ENCODE assay signal across 23 cellular contexts in the genomic region with DNA sequence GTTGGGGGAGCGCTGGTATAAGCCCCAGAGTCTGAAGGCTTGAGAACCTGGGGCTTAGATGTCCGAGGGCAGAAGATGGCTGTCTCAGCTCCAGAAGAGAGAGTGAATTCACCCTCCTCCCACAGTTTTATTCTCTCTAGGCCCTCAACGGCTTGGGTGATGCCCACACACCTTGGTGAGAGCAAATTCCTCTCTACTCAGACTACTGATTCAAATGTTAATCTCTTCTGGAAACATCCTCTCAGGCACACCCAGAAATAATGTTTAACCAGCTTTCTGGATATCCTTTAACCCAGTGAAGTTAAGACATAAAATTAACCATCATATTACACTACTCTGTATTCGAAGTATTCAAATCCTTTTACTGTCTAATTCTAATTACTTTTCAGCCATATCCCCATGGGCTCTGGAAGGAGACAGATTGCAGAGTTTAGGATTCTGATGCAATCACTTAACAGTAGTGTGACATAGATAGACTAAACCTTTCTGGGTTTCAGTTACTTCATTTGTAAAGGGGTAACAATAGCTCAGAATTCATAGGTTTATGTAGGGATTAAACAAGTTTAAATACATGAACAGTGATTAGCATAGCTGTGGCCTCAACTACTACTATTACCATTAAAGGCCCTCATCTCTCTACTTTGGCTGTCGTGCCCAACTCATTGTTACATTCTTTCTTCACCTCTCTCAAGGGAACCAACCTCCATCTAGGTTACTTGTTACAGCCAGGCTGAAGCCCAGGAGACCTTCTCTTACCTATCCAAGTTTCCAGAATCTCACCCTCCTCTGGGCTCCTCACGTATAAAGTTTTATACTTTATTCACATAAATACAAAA. TPM values are rescaled to one million over a fixed set of nuclear protein-coding genes. Genes with fewer than 3 reads are reported as not detected.
A peak's percentile ranks its signal among the peaks of the same experiment; 100 is the strongest.
DNase-seq lines count a peak whose midpoint lies in the region; ATAC-seq and TF ChIP-seq lines count a peak whose summit lies in the region.
"Had no signal": no experiment of that assay in that cellular context is flagged by ENCODE, and none has a peak within 500 bp of the region (broad histone marks: within the 10 kb centered on the region; RNA-seq: fewer than 3 reads in every experiment).

No MANE protein-coding gene starts in this region.

- DNase-seq in GM23248 = peak; percentile 14
- peak; percentile 36 for DNase-seq in NCI-H82 (lab: John Stamatoyannopoulos, UW)
- peak; percentile 12 for DNase-seq in fibroblast of gingiva (ENCODE audit: low read depth)
- no peak for DNase-seq in NK-92 (lab: John Stamatoyannopoulos, UW; ENCODE audit: unreplicated experiment)
- no peak for DNase-seq in NCI-H2227 (lab: John Stamatoyannopoulos, UW; ENCODE audit: unreplicated experiment)
- no peak for DNase-seq in activated CD8-positive, alpha-beta T cell treated with anti-CD3 and anti-CD28 coated beads for 36 hours
- DNase-seq in activated naive CD4-positive, alpha-beta T cell treated with anti-CD3 and anti-CD28 coated beads, Interleukin-2, amount 10 ng/mL, durations not matched to agents 7 days and 5 days = no peak
- DNase-seq: activated CD4-positive, alpha-beta memory T cell treated with anti-CD3 and anti-CD28 coated beads for 36 hours; activated T-cell treated with anti-CD3 and anti-CD28 coated beads, Interleukin-2, amount 50 U/mL, for 4 hours; GF-D8; MM.1S; naive thymus-derived CD4-positive, alpha-beta T cell; NCI-H1694; NCI-H446; SIG-M5; stimulated activated CD4-positive, alpha-beta T cell treated with anti-CD3 and anti-CD28 coated beads, Interleukin-4, amount 100 ng/mL, for 1 hour; T-helper 17 cell had no signal

- H3K4me2 ChIP-seq in GM23248 (ENCODE audit: unreplicated experiment) = no peak overlapping the region
- H3K4me2 ChIP-seq: BLaER1 had no signal

- TF ChIP-seq CTCF in neutrophil (IDR thresholded peaks at IDR 0.05) = no peak
- TF ChIP-seq CTCF in activated CD8-positive, alpha-beta T cell treated with anti-CD3 and anti-CD28 coated beads for 36 hours (IDR thresholded peaks at IDR 0.05) = no peak

- H3K79me2 ChIP-seq in GM23248 (ENCODE audit: insufficient read depth) = no peaks in the 10 kb centered on the region

- no peak overlapping the region for H3K4me3 Mint-ChIP-seq in activated CD8-positive, alpha-beta T cell treated with anti-CD3 and anti-CD28 coated beads for 36 hours
- H3K4me3 Mint-ChIP-seq in activated naive CD4-positive, alpha-beta T cell treated with anti-CD3 and anti-CD28 coated beads, Interleukin-2, amount 10 ng/mL, durations not matched to agents 7 days and 5 days = no peak overlapping the region
- H3K4me3 Mint-ChIP-seq: activated CD4-positive, alpha-beta memory T cell treated with anti-CD3 and anti-CD28 coated beads for 36 hours; activated T-cell treated with anti-CD3 and anti-CD28 coated beads, Interleukin-2, amount 50 U/mL, for 4 hours; brain; naive thymus-derived CD4-positive, alpha-beta T cell; T-helper 17 cell had no signal

- no peaks in the 10 kb centered on the region for H3K36me3 Mint-ChIP-seq in activated CD8-positive, alpha-beta T cell treated with anti-CD3 and anti-CD28 coated beads for 36 hours (ENCODE audit: low read depth)
- H3K36me3 Mint-ChIP-seq in activated naive CD4-positive, alpha-beta T cell treated with anti-CD3 and anti-CD28 coated beads, Interleukin-2, amount 10 ng/mL, durations not matched to agents 7 days and 5 days = no peaks in the 10 kb centered on the region
- H3K36me3 Mint-ChIP-seq: activated CD4-positive, alpha-beta memory T cell treated with anti-CD3 and anti-CD28 coated beads for 36 hours; activated naive CD4-positive, alpha-beta T cell treated with anti-CD3 and anti-CD28 coated beads, Interleukin-2, amount 50 U/mL, for 72 hours; brain; naive thymus-derived CD4-positive, alpha-beta T cell had no signal

- H3K27ac Mint-ChIP-seq in activated CD8-positive, alpha-beta T cell treated with anti-CD3 and anti-CD28 coated beads for 36 hours = no peak overlapping the region
- no peak overlapping the region for H3K27ac Mint-ChIP-seq in activated naive CD4-positive, alpha-beta T cell treated with anti-CD3 and anti-CD28 coated beads, Interleukin-2, amount 10 ng/mL, durations not matched to agents 7 days and 5 days
- H3K27ac Mint-ChIP-seq: activated CD4-positive, alpha-beta memory T cell treated with anti-CD3 and anti-CD28 coated beads for 36 hours; activated naive CD4-positive, alpha-beta T cell treated with anti-CD3 and anti-CD28 coated beads, Interleukin-2, amount 50 U/mL, for 72 hours; progenitor cell of endocrine pancreas; T-helper 17 cell had no signal

- H4K20me1 ChIP-seq in GM23248 (ENCODE audit: insufficient read depth) = no peaks in the 10 kb centered on the region
- H4K20me1 ChIP-seq: BLaER1 had no signal

- H3K27me3 ChIP-seq in GM23248 (replicated peaks; ENCODE audit: insufficient read depth) (no peaks in the 10 kb centered on the region), neutrophil (no peaks in the 10 kb centered on the region)
- H3K27me3 ChIP-seq: BLaER1 had no signal

- H3K9me3 Mint-ChIP-seq in activated CD8-positive, alpha-beta T cell treated with anti-CD3 and anti-CD28 coated beads for 36 hours = no peaks in the 10 kb centered on the region
- H3K9me3 Mint-ChIP-seq in activated naive CD4-positive, alpha-beta T cell treated with anti-CD3 and anti-CD28 coated beads, Interleukin-2, amount 10 ng/mL, durations not matched to agents 7 days and 5 days = no peaks in the 10 kb centered on the region
- H3K9me3 Mint-ChIP-seq: activated CD4-positive, alpha-beta memory T cell treated with anti-CD3 and anti-CD28 coated beads for 36 hours; activated naive CD4-positive, alpha-beta T cell treated with anti-CD3 and anti-CD28 coated beads, Interleukin-2, amount 50 U/mL, for 72 hours; activated T-cell treated with anti-CD3 and anti-CD28 coated beads, Interleukin-2, amount 50 U/mL, for 4 hours; brain; naive thymus-derived CD4-positive, alpha-beta T cell had no signal

- H3K9me3 ChIP-seq in GM23248 (ENCODE audit: low read depth) = no peaks in the 10 kb centered on the region
- no peaks in the 10 kb centered on the region for H3K9me3 ChIP-seq in neutrophil
- H3K9me3 ChIP-seq: BLaER1 had no signal

- peaks cover 12% of the 10 kb centered on the region for H3K27me3 Mint-ChIP-seq in activated CD8-positive, alpha-beta T cell treated with anti-CD3 and anti-CD28 coated beads for 36 hours
- H3K27me3 Mint-ChIP-seq in activated naive CD4-positive, alpha-beta T cell treated with anti-CD3 and anti-CD28 coated beads, Interleukin-2, amount 10 ng/mL, durations not matched to agents 7 days and 5 days = peaks cover 18% of the 10 kb centered on the region
- H3K27me3 Mint-ChIP-seq: progenitor cell of endocrine pancreas had no signal

- H3K36me3 ChIP-seq in GM23248 (ENCODE audit: low read depth) (no peaks in the 10 kb centered on the region), neutrophil (no peaks in the 10 kb centered on the region)
- H3K36me3 ChIP-seq: BLaER1 had no signal

- no peaks in the 10 kb centered on the region for H3K9me2 ChIP-seq in GM23248 (ENCODE audit: insufficient read depth)

- 85 to 86% methylated on average over 6 of the region's 6 CpGs for WGBS in GM23248 (ENCODE audit: low coverage in 1 of 2, low lambda C conversion rate in 2 of 2, missing lambda C conversion rate in 2 of 2), 2 experiments

- intact Hi-C loops in activated CD8-positive, alpha-beta T cell treated with anti-CD3 and anti-CD28 coated beads for 36 hours (cut with micrococcal nuclease) = no loop called here

- in situ Hi-C loops in GM23248 (cut with MboI) = no loop called here

- no peak for ATAC-seq in activated CD8-positive, alpha-beta T cell treated with anti-CD3 and anti-CD28 coated beads for 36 hours
- ATAC-seq: activated naive CD4-positive, alpha-beta T cell treated with anti-CD3 and anti-CD28 coated beads, Interleukin-2, amount 50 U/mL, for 72 hours; activated T-cell treated with anti-CD3 and anti-CD28 coated beads, Interleukin-2, amount 50 U/mL, for 4 hours; naive thymus-derived CD4-positive, alpha-beta T cell; T-helper 17 cell had no signal

- CTCF ChIA-PET in activated CD8-positive, alpha-beta T cell treated with anti-CD3 and anti-CD28 coated beads for 36 hours (lab: Charles Lee) = no interaction called here
- CTCF ChIA-PET in activated naive CD4-positive, alpha-beta T cell treated with anti-CD3 and anti-CD28 coated beads, Interleukin-2, amount 10 ng/mL, durations not matched to agents 7 days and 5 days (lab: Charles Lee) = no interaction called here

- no peaks in the 10 kb centered on the region for H3F3A ChIP-seq in GM23248 (ENCODE audit: insufficient read depth)

- H3K9ac ChIP-seq in GM23248 = no peak overlapping the region
- H3K9ac ChIP-seq: BLaER1 had no signal

- no peak overlapping the region for H3K27ac ChIP-seq in GM23248
- H3K27ac ChIP-seq in neutrophil = peak overlapping the region; percentile 90
- H3K27ac ChIP-seq: BLaER1, skin epidermis had no signal

- H3K4me1 ChIP-seq in GM23248 (ENCODE audit: insufficient read depth) (0 out of 2 replicates have a peak, but pooled peaks cover 4% of the 10 kb centered on the region), neutrophil (ENCODE audit: control insufficient read depth in 1 of 2, insufficient read depth in 1 of 2, low read depth in 1 of 2, low read length in 1 of 2) (peaks cover 36 to 45% of the 10 kb centered on the region in 2 experiments)
- H3K4me1 ChIP-seq: BLaER1 had no signal

- H3K4me3 ChIP-seq in GM23248 (no peak overlapping the region), neutrophil (ENCODE audit: low read depth in 1 of 2, low read length in 1 of 2) (no peak overlapping the region)
- H3K4me3 ChIP-seq: BLaER1, skin epidermis had no signal

- peak overlapping the region; percentile 41 for H2AFZ ChIP-seq in GM23248

- H3K4me1 Mint-ChIP-seq in activated CD8-positive, alpha-beta T cell treated with anti-CD3 and anti-CD28 coated beads for 36 hours (ENCODE audit: low read depth) = no peaks in the 10 kb centered on the region
- H3K4me1 Mint-ChIP-seq in activated naive CD4-positive, alpha-beta T cell treated with anti-CD3 and anti-CD28 coated beads, Interleukin-2, amount 10 ng/mL, durations not matched to agents 7 days and 5 days = no peaks in the 10 kb centered on the region
- H3K4me1 Mint-ChIP-seq: T-helper 17 cell had no signal

- POLR2A ChIA-PET in activated CD8-positive, alpha-beta T cell treated with anti-CD3 and anti-CD28 coated beads for 36 hours (lab: Charles Lee) = no interaction called here

RNA-seq across cellular contexts. Expression of a gene that starts 25.7 kb away (rescaled TPM):
- total RNA-seq in GM23248 (2014; rRNA removed; shearing (Covaris generic)) = 45.0 and 51.1 TPM in 2 replicates
- polyA plus RNA-seq in GM23248 (2016; fragmentation: Nextera tagmentation; extraction: Ambion mirVana) = 73.2 and 74.4 TPM in 2 replicates
- total RNA-seq in activated CD8-positive, alpha-beta T cell treated with anti-CD3 and anti-CD28 coated beads for 36 hours = 1 to 10 TPM; 6.3 to 8.9 TPM

RNA-seq across cellular contexts. Expression of a gene that starts 43.2 kb away (rescaled TPM):
- 45.5 and 54.3 TPM in 2 replicates for total RNA-seq in GM23248 (2014; rRNA removed; shearing (Covaris generic))
- polyA plus RNA-seq in GM23248 (2016; fragmentation: Nextera tagmentation; extraction: Ambion mirVana) = 31.4 and 32.3 TPM in 2 replicates
- total RNA-seq in activated CD8-positive, alpha-beta T cell treated with anti-CD3 and anti-CD28 coated beads for 36 hours = 1 to 10 TPM; 7.8 to 8.4 TPM

Comparison
In these comparisons a context has a peak if more than half of its experiments do, and no peak if none do; other contexts are left out.
1. DNase-seq: peak in GM23248 (single experiment), NCI-H82 (single experiment) and fibroblast of gingiva (single experiment); none in NK-92 (single experiment), NCI-H2227 (single experiment), activated CD8-positive, alpha-beta T cell treated with anti-CD3 and anti-CD28 coated beads for 36 hours (single experiment) and activated naive CD4-positive, alpha-beta T cell treated with anti-CD3 and anti-CD28 coated beads, Interleukin-2, amount 10 ng/mL, durations not matched to agents 7 days and 5 days (single experiment).